20 cellular contexts compared by ENCODE assay signal in the genomic region with DNA sequence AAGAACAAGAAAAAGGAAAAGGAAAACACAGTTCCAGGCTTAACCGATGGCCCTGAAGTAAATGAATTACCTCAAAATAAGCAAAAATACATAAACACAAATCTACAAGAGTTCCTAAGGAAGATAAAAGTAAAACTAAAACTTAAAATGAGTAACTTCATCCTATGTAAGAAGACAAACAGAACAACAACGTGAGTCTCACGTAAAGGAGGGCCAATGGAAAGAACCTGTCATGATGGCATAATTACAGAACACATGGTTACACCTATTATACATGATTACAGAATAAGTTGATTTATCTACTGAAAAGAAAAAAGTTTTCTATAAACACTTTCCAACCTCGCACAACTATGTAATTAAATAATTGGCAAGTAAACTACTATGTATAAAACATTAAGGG.
"Had no signal": no experiment of that assay in that cellular context is flagged by ENCODE, and none has a peak within 500 bp of the region (broad histone marks: within the 10 kb centered on the region; RNA-seq: fewer than 3 reads in every experiment).

No MANE protein-coding gene starts in this region.

- H3K4me3 ChIP-seq: breast epithelium, esophagus squamous epithelium, sigmoid colon, SK-N-MC, tibial artery had no signal

- H3K27ac Mint-ChIP-seq: activated CD8-positive, alpha-beta memory T cell treated with anti-CD3 and anti-CD28 coated beads, Interleukin-2, amount 10 ng/mL, durations not matched to agents 7 days and 5 days; dendritic cell treated with granulocyte-macrophage colony-stimulating factor and Interleukin-4, amounts not matched to agents 40 ng/mL and 50 ng/mL, for 4 days had no signal

- H3K9me3 ChIP-seq: breast epithelium, esophagus squamous epithelium, sigmoid colon, tibial artery had no signal

- ATAC-seq: activated CD8-positive, alpha-beta memory T cell treated with anti-CD3 and anti-CD28 coated beads, Interleukin-2, amount 10 ng/mL, durations not matched to agents 7 days and 5 days; left cardiac atrium; naive thymus-derived CD8-positive, alpha-beta T cell had no signal

- H3K27me3 ChIP-seq: breast epithelium, esophagus squamous epithelium, sigmoid colon, tibial artery had no signal

- H3K4me3 Mint-ChIP-seq: activated CD8-positive, alpha-beta memory T cell treated with anti-CD3 and anti-CD28 coated beads, Interleukin-2, amount 10 ng/mL, durations not matched to agents 7 days and 5 days; activated T-cell treated with anti-CD3 and anti-CD28 coated beads, Interleukin-2, amount 50 U/mL, for 4 hours; dendritic cell treated with granulocyte-macrophage colony-stimulating factor and Interleukin-4, amounts not matched to agents 40 ng/mL and 50 ng/mL, for 4 days had no signal

- H3K36me3 ChIP-seq: breast epithelium, sigmoid colon, tibial artery had no signal

- H3K9ac ChIP-seq: parathyroid adenoma had no signal

- H3K27me3 Mint-ChIP-seq: activated CD8-positive, alpha-beta memory T cell treated with anti-CD3 and anti-CD28 coated beads, Interleukin-2, amount 10 ng/mL, durations not matched to agents 7 days and 5 days; dendritic cell treated with granulocyte-macrophage colony-stimulating factor and Interleukin-4, amounts not matched to agents 40 ng/mL and 50 ng/mL, for 4 days; naive thymus-derived CD8-positive, alpha-beta T cell had no signal

- H2AFZ ChIP-seq: parathyroid adenoma had no signal

- DNase-seq: activated CD4-positive, alpha-beta T cell treated with anti-CD3 and anti-CD28 coated beads, Interleukin-2, amount 50 U/mL, for 4 hours; activated CD4-positive, CD25-positive, alpha-beta regulatory T cell; activated CD8-positive, alpha-beta memory T cell treated with anti-CD3 and anti-CD28 coated beads, Interleukin-2, amount 10 ng/mL, durations not matched to agents 7 days and 5 days; activated gamma-delta T cell treated with Interleukin-2 at 50 U/mL for 16 hours; activated T-cell treated with anti-CD3 and anti-CD28 coated beads, Interleukin-2, amount 50 U/mL, for 4 hours; effector CD8-positive, alpha-beta T cell; esophagus squamous epithelium; hippocampal formation; left cardiac atrium; naive thymus-derived CD8-positive, alpha-beta T cell; Right ventricle myocardium superior; sigmoid colon; stimulated activated CD4-positive, alpha-beta T cell treated with anti-CD3 and anti-CD28 coated beads, Interleukin-4, amount 100 ng/mL, for 24 hours; stimulated activated naive CD4-positive, alpha-beta T cell; substantia nigra; tibial artery had no signal

- H3K79me2 ChIP-seq: parathyroid adenoma had no signal

- H3K27ac ChIP-seq: breast epithelium, esophagus squamous epithelium, parathyroid adenoma, sigmoid colon, SK-N-MC, tibial artery had no signal

- H3K4me1 ChIP-seq: breast epithelium, esophagus squamous epithelium, parathyroid adenoma, tibial artery had no signal
